ENCODE assay signal across 8 cellular contexts in the genomic region with DNA sequence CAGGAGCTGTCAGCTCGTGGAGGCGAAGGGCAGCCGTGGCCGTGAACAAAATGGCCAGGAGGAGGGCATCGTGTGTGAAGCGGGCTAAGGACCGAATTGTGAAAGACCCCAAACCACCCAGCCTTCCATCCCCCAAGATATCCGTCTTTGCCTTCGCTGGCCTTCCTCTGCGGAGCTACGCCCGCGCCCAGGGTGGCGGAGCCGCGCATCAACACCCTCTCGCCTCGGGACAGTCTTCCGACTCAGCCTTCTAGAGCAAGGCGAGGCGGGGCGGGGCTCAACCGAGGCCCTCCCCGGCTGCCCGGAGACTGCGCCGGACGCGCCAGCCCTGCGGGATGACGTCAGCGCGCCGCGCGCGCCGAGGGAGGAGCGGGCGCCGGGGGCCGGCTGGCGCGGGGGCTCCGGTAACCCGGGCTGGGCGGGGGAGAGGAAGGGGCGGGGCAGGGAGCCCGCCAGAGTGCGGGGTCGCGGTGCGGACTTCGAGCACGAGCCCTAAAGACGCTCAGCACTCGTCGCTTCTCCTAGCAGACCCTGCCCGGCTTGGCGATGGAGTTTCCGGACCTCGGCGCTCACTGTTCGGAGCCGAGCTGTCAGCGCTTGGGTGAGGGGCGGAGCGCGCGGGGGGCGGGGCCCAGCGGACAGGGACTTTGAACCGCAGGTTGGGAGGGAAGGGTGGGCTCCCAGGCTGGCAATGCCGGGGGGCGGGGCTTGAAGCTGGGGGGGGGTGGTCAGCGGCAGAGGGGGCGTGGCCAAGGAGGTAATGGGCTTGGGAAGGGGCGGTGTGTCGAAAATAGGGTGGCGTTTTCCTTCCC. TPM values are rescaled to one million over a fixed set of nuclear protein-coding genes. Genes with fewer than 3 reads are reported as not detected.
DNase-seq lines count a peak whose midpoint lies in the region; ATAC-seq, FAIRE-seq and TF ChIP-seq lines count a peak whose summit lies in the region.

A gene with protein sequence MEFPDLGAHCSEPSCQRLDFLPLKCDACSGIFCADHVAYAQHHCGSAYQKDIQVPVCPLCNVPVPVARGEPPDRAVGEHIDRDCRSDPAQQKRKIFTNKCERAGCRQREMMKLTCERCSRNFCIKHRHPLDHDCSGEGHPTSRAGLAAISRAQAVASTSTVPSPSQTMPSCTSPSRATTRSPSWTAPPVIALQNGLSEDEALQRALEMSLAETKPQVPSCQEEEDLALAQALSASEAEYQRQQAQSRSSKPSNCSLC (plus strand): TSS at position 341 of the 812 bp plus-strand sequence. CDS start 206 bp downstream, at position 547.

- 0 to 1% (median 1%) methylated on average over 43 to 80 of the region's 80 CpGs for WGBS in small intestine, 3 donors

- peak within 1 kb of the TSS; percentile 75 for H3K9ac ChIP-seq in iPS-20b (ENCODE audit: low read depth, low read length)

- POLR2A ChIA-PET in AG04450 (lab: Yijun Ruan, JAX): interaction anchor here (0.6 to 3.6 kb wide), 10 partner anchors 9 to 182 kb away, joined by 3 to 37 read pairs (median 4); a partner anchor contains a TSS

- H3K27ac ChIP-seq in AG04450 (ENCODE audit: low read depth, low read length): peak within 1 kb of the TSS; percentile 78
- H3K27ac ChIP-seq in VCaP: peak within 1 kb of the TSS; percentile 89
- H3K27ac ChIP-seq in iPS-20b (ENCODE audit: low read length): no peak within 1 kb of the TSS
- peak within 1 kb of the TSS; percentile 88 to 99 for H3K27ac ChIP-seq in small intestine (ENCODE audit: low read depth in 1 of 2, low read length in 1 of 2)

- H3K27me3 ChIP-seq in AG04450 (ENCODE audit: control insufficient read depth, insufficient read depth, low read length): no peaks in the 10 kb centered on the region
- H3K27me3 ChIP-seq in iPS-20b (ENCODE audit: insufficient read depth, low read length): no peaks in the 10 kb centered on the region
- no peaks in the 10 kb centered on the region for H3K27me3 ChIP-seq in small intestine (ENCODE audit: control insufficient read depth in 2 of 2, insufficient read depth in 2 of 2, low read length in 2 of 2)

- DNase-seq in AG04450 (ENCODE audit: low read depth, low spot score) (peak; percentile 69), NCI-H2196 treated with DMSO at 0.1 percent for 48 hours (lab: John Stamatoyannopoulos, UW; ENCODE audit: unreplicated experiment) (peak; percentile 80), T47D (ENCODE audit: low read depth in 1 of 2, low spot score in 1 of 2) (peak; percentile 85 to 93), small intestine (peak; percentile 96)

- H3K36me3 ChIP-seq in iPS-20b (ENCODE audit: insufficient read depth, low read depth, low read length): peaks cover 31% of the 10 kb centered on the region; the same call in 1 of the 2 replicates
- H3K36me3 ChIP-seq in small intestine (ENCODE audit: control insufficient read depth in 2 of 2, insufficient read depth in 2 of 2, low read length in 2 of 2): peaks cover 5 to 9% of the 10 kb centered on the region in 2 donors

- H3K9me3 ChIP-seq in AG04450 (ENCODE audit: control insufficient read depth, insufficient read depth, low read length): no peaks in the 10 kb centered on the region; the same call in none of the 2 replicates
- no peaks in the 10 kb centered on the region for H3K9me3 ChIP-seq in iPS-20b (ENCODE audit: insufficient read depth, low read depth, low read length)
- no peaks in the 10 kb centered on the region for H3K9me3 ChIP-seq in small intestine (ENCODE audit: control insufficient read depth, low read depth)

- H3K4me1 ChIP-seq in iPS-20b (ENCODE audit: insufficient read depth, low read length) (peaks cover 4% of the 10 kb centered on the region; the same call in 1 of the 2 replicates), small intestine (ENCODE audit: control insufficient read depth in 2 of 2, insufficient read depth in 1 of 2, low read depth in 1 of 2, low read length in 1 of 2) (no peaks in the 10 kb centered on the region)

- TF ChIP-seq CTCF in AG04450 (IDR thresholded peaks at IDR 0.05; ENCODE audit: low read depth, low read length): no peak; the same call in 1 of the 2 replicates
- TF ChIP-seq CTCF in VCaP (conservative IDR thresholded peaks at IDR 0.05): no peak; the same call in 1 of the 2 replicates

- CTCF ChIA-PET in AG04450 (lab: Charles Lee): interaction anchor here (0.6 to 2.6 kb wide), 8 partner anchors 30 to 308 kb away, joined by 3 to 9 read pairs (median 3); a partner anchor contains a TSS

- in situ Hi-C loops in T47D (cut with HindIII; ENCODE audit: low pct_unique_long_range_greater_than_20kb, low sequenced_read_pairs): no loop called here

- no peak for FAIRE-seq in small intestine (lab: Jason Lieb, UNC)

- ATAC-seq in GM18907 (IDR thresholded peaks at IDR 0.05; ENCODE audit: unreplicated experiment) (peak; percentile 95), HG03139 (IDR thresholded peaks at IDR 0.05; ENCODE audit: unreplicated experiment) (peak; percentile 98)

- peak within 1 kb of the TSS; percentile 83 for H3K4me3 ChIP-seq in AG04450 (ENCODE audit: low read depth, low read length)
- peak within 1 kb of the TSS; percentile 84 for H3K4me3 ChIP-seq in iPS-20b (ENCODE audit: low read length)
- peak within 1 kb of the TSS; percentile 63 to 67 for H3K4me3 ChIP-seq in small intestine (ENCODE audit: low read depth in 1 of 2, low read length in 2 of 2)

RNA-seq across cellular contexts. Expression of the gene that starts here (rescaled TPM):
- polyA plus RNA-seq in AG04450 (2011; rRNA removed) (24.5 and 29.6 TPM in 2 replicates), small intestine (100 to 1,000 TPM in 2 of 3 donors, 10 to 100 TPM in 1; 46.9 to 182 (median 147) TPM)
- polyA minus RNA-seq in AG04450 (2011; rRNA and poly(A)+ RNA removed): 18.3 and 33.2 TPM in 2 replicates
